ENCODE assay signal across 26 cellular contexts in genomic region chr11:130008326-130008725, GRCh38.
"Had no signal": no experiment of that assay in that cellular context is flagged by ENCODE, and none has a peak within 500 bp of the region (broad histone marks: within the 10 kb centered on the region; RNA-seq: fewer than 3 reads in every experiment).

No MANE protein-coding gene starts in this region.

- H3K27ac ChIP-seq: neural progenitor cell, ovary, parathyroid adenoma, psoas muscle, right lobe of liver, sigmoid colon, stomach, thoracic aorta, thyroid gland, tibial nerve, upper lobe of left lung, vagina had no signal

- H3K9me3 Mint-ChIP-seq: stimulated activated effector memory CD8-positive, alpha-beta T cell treated with anti-CD3 and anti-CD28 coated beads, Interleukin-12 subunit alpha, Interleukin-12 subunit beta, amount 100 ng/mL, for 72 hours; stimulated activated naive B cell treated with anti-CD40 and anti-IgM and Interleukin-4, amounts not matched to agents 10 μg/mL and 1 μg/mL and 100 μg/mL, for 72 hours; stimulated activated naive CD8-positive, alpha-beta T cell treated with anti-CD3 and anti-CD28 coated beads, Interleukin-15, Interleukin-2, amounts not matched to agents 100 ng/mL and 50 ng/mL, for 24 hours had no signal

- H3K27ac Mint-ChIP-seq: nephron; neural progenitor cell; progenitor cell of endocrine pancreas; stimulated activated effector memory CD8-positive, alpha-beta T cell treated with anti-CD3 and anti-CD28 coated beads, Interleukin-12 subunit alpha, Interleukin-12 subunit beta, amount 100 ng/mL, for 72 hours; stimulated activated naive B cell treated with anti-CD40 and anti-IgM and Interleukin-4, amounts not matched to agents 10 μg/mL and 1 μg/mL and 100 μg/mL, for 72 hours; stimulated activated naive CD8-positive, alpha-beta T cell treated with anti-CD3 and anti-CD28 coated beads, Interleukin-15, Interleukin-2, amounts not matched to agents 100 ng/mL and 50 ng/mL, for 24 hours had no signal

- H3K36me3 Mint-ChIP-seq: neural progenitor cell; stimulated activated naive B cell treated with anti-CD40 and anti-IgM and Interleukin-4, amounts not matched to agents 10 μg/mL and 1 μg/mL and 100 μg/mL, for 72 hours had no signal

- H3K27me3 Mint-ChIP-seq: progenitor cell of endocrine pancreas had no signal

- DNase-seq: occipital lobe; ovary; posterior cingulate gyrus; psoas muscle; right cardiac atrium; right lobe of liver; sigmoid colon; small intestine; stimulated activated CD4-positive, alpha-beta T cell treated with anti-CD3 and anti-CD28 coated beads, Interleukin-15, amount 100 ng/mL, for 24 hours; stimulated activated CD4-positive, alpha-beta T cell treated with anti-CD3 and anti-CD28 coated beads, Interleukin-2, amount 100 ng/mL, for 24 hours; stimulated activated CD4-positive, alpha-beta T cell treated with anti-CD3 and anti-CD28 coated beads, Interleukin-2, amount 100 ng/mL, for 48 hours; stimulated activated CD4-positive, alpha-beta T cell treated with anti-CD3 and anti-CD28 coated beads, Interleukin-4, amount 100 ng/mL, for 24 hours; stimulated activated naive B cell treated with anti-CD40 and anti-IgM and Interleukin-4, amounts not matched to agents 10 μg/mL and 1 μg/mL and 100 μg/mL, for 72 hours; stimulated activated naive CD4-positive, alpha-beta T cell treated with Interleukin-2 at 50 U/mL for 16 hours; stomach; thyroid gland; upper lobe of left lung had no signal

- H3K4me3 Mint-ChIP-seq: nephron; neural progenitor cell; stimulated activated effector memory CD8-positive, alpha-beta T cell treated with anti-CD3 and anti-CD28 coated beads, Interleukin-12 subunit alpha, Interleukin-12 subunit beta, amount 100 ng/mL, for 72 hours; stimulated activated naive B cell treated with anti-CD40 and anti-IgM and Interleukin-4, amounts not matched to agents 10 μg/mL and 1 μg/mL and 100 μg/mL, for 72 hours; stimulated activated naive CD8-positive, alpha-beta T cell treated with anti-CD3 and anti-CD28 coated beads, Interleukin-15, Interleukin-2, amounts not matched to agents 100 ng/mL and 50 ng/mL, for 24 hours had no signal

- H3K4me3 ChIP-seq: neural progenitor cell, ovary, psoas muscle, right lobe of liver, sigmoid colon, stomach, thoracic aorta, thyroid gland, tibial nerve, upper lobe of left lung, vagina had no signal

- H3K4me1 ChIP-seq: neural progenitor cell had no signal

- ATAC-seq: psoas muscle; right cardiac atrium; right lobe of liver; stimulated activated effector memory CD8-positive, alpha-beta T cell treated with anti-CD3 and anti-CD28 coated beads, Interleukin-12 subunit alpha, Interleukin-12 subunit beta, amount 100 ng/mL, for 72 hours; stimulated activated naive B cell treated with anti-CD40 and anti-IgM and Interleukin-4, amounts not matched to agents 10 μg/mL and 1 μg/mL and 100 μg/mL, for 72 hours had no signal

- H3K36me3 ChIP-seq: neural progenitor cell, ovary, right lobe of liver, sigmoid colon, stomach, thoracic aorta, thyroid gland, tibial nerve, upper lobe of left lung, vagina had no signal

- H3K9me3 ChIP-seq: ovary, psoas muscle, right lobe of liver, sigmoid colon, stomach, thoracic aorta, thyroid gland, tibial nerve, upper lobe of left lung, vagina had no signal
